1 cellular context compared by ENCODE assay signal in genomic region chr13:94309576-94309975, GRCh38.
TF ChIP-seq lines count a peak whose summit lies in the region.

No MANE protein-coding gene starts in this region.

TF ChIP-seq in SK-N-SH, 30 proteins besides CTCF, POLR2A, EP300 and RAD21 (continued from another document):
- TF ChIP-seq PBX3 (IDR thresholded peaks at IDR 0.05): no peak
